Comparison of ENCODE assay signal across 8 cellular contexts in genomic region chr20:16573011-16573965, GRCh38. TPM values are rescaled to one million over a fixed set of nuclear protein-coding genes. Genes with fewer than 3 reads are reported as not detected.
DNase-seq lines count a peak whose midpoint lies in the region; ATAC-seq and TF ChIP-seq lines count a peak whose summit lies in the region.

TSS of gene KIF16B (minus strand) at chr20:16573448. CDS start at chr20:16573275, 173 bp downstream.

- intact Hi-C loops in lower leg skin (cut with DNase I; ENCODE audit: low total_unique reads) = no loop called here

- POLR2A ChIA-PET in BJ (lab: Charles Lee) = no interaction called here

- no peak for TF ChIP-seq POLR2A in lower leg skin (IDR thresholded peaks at IDR 0.05)

- H3K36me3 ChIP-seq in BJ (ENCODE audit: control insufficient read depth, insufficient read depth, low read length) = no peaks in the 10 kb centered on the region

- DNase-seq in BJ (ENCODE audit: low read depth) (peak; percentile 32), GM19240 (ENCODE audit: insufficient read length, low spot score) (peak; percentile 29), NCI-H526 (lab: John Stamatoyannopoulos, UW) (peak; percentile 78 to 97), dermis blood vessel endothelial cell (peak; percentile 90), lower leg skin (ENCODE audit: low spot score in 2 of 2) (peak; percentile 88 to 98)
- peak; percentile 67 to 68 for DNase-seq in activated CD4-positive, alpha-beta T cell treated with anti-CD3 and anti-CD28 coated beads, Interleukin-2, amount 50 U/mL, for 4 hours
- peak; percentile 83 for DNase-seq in stimulated activated CD4-positive, alpha-beta T cell treated with anti-CD3 and anti-CD28 coated beads, Interleukin-4, amount 100 ng/mL, for 24 hours

- H3K27me3 ChIP-seq in BJ (ENCODE audit: control insufficient read depth, insufficient read depth, low read length) = no peaks in the 10 kb centered on the region

- peak; percentile 82 for ATAC-seq in HG03442 (IDR thresholded peaks at IDR 0.05; ENCODE audit: unreplicated experiment)

- H3K4me3 ChIP-seq in BJ (ENCODE audit: low read depth, low read length) (peak within 1 kb of the TSS; percentile 87), lower leg skin (ENCODE audit: low read depth, poor library complexity, severe bottlenecking) (peak within 1 kb of the TSS; percentile 84)

- CTCF ChIA-PET in BJ (lab: Yijun Ruan, JAX) = no interaction called here

- WGBS in lower leg skin, 2 donors = 13 to 16% methylated on average over 34 to 38 of the region's 65 CpGs

- TF ChIP-seq CTCF in BJ (IDR thresholded peaks at IDR 0.05; ENCODE audit: insufficient read depth, low read depth, low read length) (0 out of 2 replicates have a peak, but pooled peaks have one; percentile 9), lower leg skin (IDR thresholded peaks at IDR 0.05) (no peak)

RNA-seq across cellular contexts. Expression of gene KIF16B, which starts in this region (rescaled TPM):
- 3.2 and 6.8 TPM in 2 replicates for polyA plus RNA-seq in BJ (2011; rRNA removed)
- polyA minus RNA-seq in BJ (2011; rRNA and poly(A)+ RNA removed) = 4.7 and 4.8 TPM in 2 replicates
- total RNA-seq in dermis blood vessel endothelial cell (9.7 and 12.9 TPM in 2 replicates), lower leg skin (10 to 100 TPM; 22.2 to 59.2 (median 31.4) TPM)

Comparison
In these comparisons a context has a peak if more than half of its experiments do, and no peak if none do; other contexts are left out.
1. Peak in every context shown above with its lines: DNase-seq, ATAC-seq and H3K4me3 ChIP-seq.
2. DNase-seq: peak in every context shown above with its lines; median percentile 93 in lower leg skin; 90 in dermis blood vessel endothelial cell; 88 in NCI-H526; 83 in stimulated activated CD4-positive, alpha-beta T cell treated with anti-CD3 and anti-CD28 coated beads, Interleukin-4, amount 100 ng/mL, for 24 hours; 68 in activated CD4-positive, alpha-beta T cell treated with anti-CD3 and anti-CD28 coated beads, Interleukin-2, amount 50 U/mL, for 4 hours; 32 in BJ; 29 in GM19240.